In the genomic region with DNA sequence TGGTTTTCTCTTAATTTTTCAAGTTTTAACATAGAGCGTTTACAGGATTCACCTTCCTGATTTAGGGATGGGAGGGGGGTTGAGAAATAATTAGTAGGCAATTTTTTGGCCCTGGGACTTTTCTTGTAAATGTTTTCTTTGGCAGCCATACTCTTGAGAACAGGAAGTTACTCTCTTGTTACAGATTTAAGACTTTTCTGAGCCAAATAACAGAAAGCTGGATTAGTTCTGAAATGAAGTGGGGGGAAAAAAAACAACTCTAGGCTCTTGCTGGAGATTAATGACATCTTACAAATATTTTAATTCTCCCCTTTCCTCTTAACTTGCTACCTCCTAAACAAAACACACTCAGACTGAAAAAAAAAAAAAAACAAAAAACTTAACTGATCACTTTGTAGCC, we compare ENCODE assay signal across 13 cellular contexts. TPM values are rescaled to one million over a fixed set of nuclear protein-coding genes. Genes with fewer than 3 reads are reported as not detected.
A peak's percentile ranks its signal among the peaks of the same experiment; 100 is the strongest.
DNase-seq lines count a peak whose midpoint lies in the region; ATAC-seq and TF ChIP-seq lines count a peak whose summit lies in the region.
"Had no signal": no experiment of that assay in that cellular context is flagged by ENCODE, and none has a peak within 500 bp of the region (broad histone marks: within the 10 kb centered on the region; RNA-seq: fewer than 3 reads in every experiment).

No MANE protein-coding gene starts in this region.

- intact Hi-C loops in left ventricle myocardium superior (cut with micrococcal nuclease) (no loop called here), left lung (cut with DNase I) (no loop called here)

- H3K9me3 ChIP-seq in thoracic aorta (no peaks in the 10 kb centered on the region), left lung (no peaks in the 10 kb centered on the region)
- H3K9me3 ChIP-seq: upper lobe of left lung had no signal

- H3K27me3 ChIP-seq in thoracic aorta (replicated peaks; ENCODE audit: insufficient read depth) = no peaks in the 10 kb centered on the region
- H3K27me3 ChIP-seq in left lung = no peaks in the 10 kb centered on the region
- H3K27me3 ChIP-seq: upper lobe of left lung had no signal

- H3K27ac ChIP-seq in thoracic aorta = peak overlapping the region; percentile 37 to 90
- H3K27ac ChIP-seq in left lung = no peak overlapping the region
- H3K27ac ChIP-seq: upper lobe of left lung had no signal

- TF ChIP-seq CTCF in thoracic aorta (IDR thresholded peaks at IDR 0.05) = no peak
- TF ChIP-seq CTCF in left lung (IDR thresholded peaks at IDR 0.05) = no peak

- no peaks in the 10 kb centered on the region for H3K36me3 ChIP-seq in thoracic aorta
- no peaks in the 10 kb centered on the region for H3K36me3 ChIP-seq in left lung
- H3K36me3 ChIP-seq: upper lobe of left lung had no signal

- peak; percentile 42 for DNase-seq in M059J (ENCODE audit: low read depth)
- DNase-seq in dedifferentiated amniotic fluid mesenchymal stem cell (ENCODE audit: extremely low spot score) = peak; percentile 38
- no peak for DNase-seq in left ventricle myocardium superior
- DNase-seq in thoracic aorta (ENCODE audit: low spot score) = no peak
- no peak for DNase-seq in middle frontal gyrus (ENCODE audit: extremely low spot score, low spot score)
- DNase-seq in ureter (ENCODE audit: low spot score) = no peak
- no peak for DNase-seq in activated effector memory CD4-positive, alpha-beta T cell treated with anti-CD3 and anti-CD28 coated beads, Interleukin-2, amount 50 U/mL, for 16 hours
- no peak for DNase-seq in left lung
- DNase-seq: activated T-cell treated with anti-CD3 and anti-CD28 coated beads, Interleukin-2, amount 50 U/mL, for 1 hour; DMS53; NCI-H69; stimulated activated naive B cell treated with anti-CD40 and anti-IgM and Interleukin-4, amounts not matched to agents 10 μg/mL and 1 μg/mL and 100 μg/mL, for 72 hours; upper lobe of left lung had no signal

- H3K4me3 ChIP-seq in thoracic aorta = no peak overlapping the region
- H3K4me3 ChIP-seq in left lung = no peak overlapping the region
- H3K4me3 ChIP-seq: upper lobe of left lung had no signal

- ATAC-seq in left ventricle myocardium superior (peak; percentile 24), thoracic aorta (ENCODE audit: insufficient number of reproducible peaks, low FRiP score, low read depth) (no peak), left lung (no peak)
- ATAC-seq: stimulated activated naive B cell treated with anti-CD40 and anti-IgM and Interleukin-4, amounts not matched to agents 10 μg/mL and 1 μg/mL and 100 μg/mL, for 72 hours had no signal

- H3K4me1 ChIP-seq in thoracic aorta (ENCODE audit: control insufficient read depth in 1 of 2, low read depth in 2 of 2) (peaks cover 24 to 68% of the 10 kb centered on the region in 2 donors), left lung (no peaks in the 10 kb centered on the region)

RNA-seq across cellular contexts. Expression of gene POLR2M, which starts 13.8 kb away (rescaled TPM):
- total RNA-seq in M059J (2014; rRNA removed; shearing (Covaris generic)) = 101 and 238 TPM in 2 replicates
- 42.2 TPM for total RNA-seq in left ventricle myocardium superior
- total RNA-seq in thoracic aorta = 100 to 1,000 TPM in 1 of 2 donors, 10 to 100 TPM in 1; 90.2 to 199 TPM
- 75.8 TPM for total RNA-seq in ureter
- total RNA-seq in left lung = 10 to 100 TPM; 56.2 to 57.3 TPM

Comparison
In these comparisons a context has a peak if more than half of its experiments do, and no peak if none do; other contexts are left out.
1. DNase-seq: peak in M059J (single experiment) and dedifferentiated amniotic fluid mesenchymal stem cell (single experiment); none in left ventricle myocardium superior (single experiment), thoracic aorta (single experiment), middle frontal gyrus (single experiment), ureter (single experiment), activated effector memory CD4-positive, alpha-beta T cell treated with anti-CD3 and anti-CD28 coated beads, Interleukin-2, amount 50 U/mL, for 16 hours (single experiment) and left lung (0 of 2).
2. H3K27ac ChIP-seq: peak in thoracic aorta (2 of 2); none in left lung (0 of 2).